In the genomic region with DNA sequence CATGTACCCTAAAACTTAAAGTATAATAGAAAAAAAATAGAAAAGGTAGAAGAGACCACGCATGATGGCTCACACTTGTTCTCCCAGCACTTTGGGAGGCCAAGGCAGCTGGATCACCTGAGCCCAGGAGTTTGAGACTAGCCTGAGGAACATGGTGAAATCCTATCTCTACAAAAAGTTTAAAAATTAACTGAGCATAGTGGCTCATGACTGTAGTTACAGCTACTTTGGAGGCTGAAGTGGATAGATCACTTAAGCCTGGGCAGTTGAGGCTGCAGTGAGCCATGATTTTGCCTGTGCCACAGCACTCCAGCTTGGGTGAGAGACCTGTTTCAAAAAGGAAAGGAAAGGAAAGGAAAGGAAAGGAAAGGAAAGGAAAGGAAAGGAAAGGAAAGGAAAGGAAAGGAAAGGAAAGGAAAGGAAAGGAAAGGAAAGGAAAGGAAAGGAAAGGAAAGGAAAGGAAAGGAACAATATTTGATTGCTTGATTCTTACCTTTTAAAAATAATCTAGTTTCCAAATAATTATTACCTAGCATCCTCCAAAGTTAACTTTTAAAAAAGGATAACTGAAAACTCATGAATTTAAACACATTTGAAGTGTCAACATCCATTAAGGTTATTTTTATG, we compare ENCODE assay signal across 17 cellular contexts.
DNase-seq lines count a peak whose midpoint lies in the region; ATAC-seq and TF ChIP-seq lines count a peak whose summit lies in the region.
"Had no signal": no experiment of that assay in that cellular context is flagged by ENCODE, and none has a peak within 500 bp of the region (broad histone marks: within the 10 kb centered on the region; RNA-seq: fewer than 3 reads in every experiment).

No MANE protein-coding gene starts in this region.

- H3K27me3 ChIP-seq in right lobe of liver, result no peaks in the 10 kb centered on the region
- no peaks in the 10 kb centered on the region for H3K27me3 ChIP-seq in aorta (ENCODE audit: control insufficient read depth in 1 of 2, insufficient read depth in 2 of 2, low read length in 1 of 2)
- H3K27me3 ChIP-seq: BE2C; BLaER1 treated with 17β-estradiol and CSF1 and Interleukin-3, amounts not matched to agents 10 nM and 100 nM had no signal

- intact Hi-C loops in right lobe of liver (cut with DNase I) (no loop called here), aorta (cut with DNase I) (no loop called here)

- no peaks in the 10 kb centered on the region for H3K9me3 ChIP-seq in right lobe of liver
- peaks cover 2% of the 10 kb centered on the region for H3K9me3 ChIP-seq in aorta (ENCODE audit: control insufficient read depth, low read length)
- H3K9me3 ChIP-seq: BE2C, HAP-1 had no signal

- TF ChIP-seq POLR2A in right lobe of liver (IDR thresholded peaks at IDR 0.05), result no peak

- no peak for TF ChIP-seq CTCF in right lobe of liver (IDR thresholded peaks at IDR 0.05)

- H3K36me3 ChIP-seq in right lobe of liver, result no peaks in the 10 kb centered on the region
- no peaks in the 10 kb centered on the region for H3K36me3 ChIP-seq in aorta (ENCODE audit: control insufficient read depth in 1 of 2, insufficient read depth in 2 of 2, low read length in 1 of 2)
- H3K36me3 ChIP-seq: BE2C; BLaER1 treated with 17β-estradiol and CSF1 and Interleukin-3, amounts not matched to agents 10 nM and 100 nM; HAP-1 had no signal

- H3K27ac ChIP-seq in right lobe of liver (no peak overlapping the region), aorta (ENCODE audit: low read depth in 1 of 2, low read length in 2 of 2) (no peak overlapping the region)
- H3K27ac ChIP-seq: 22Rv1; BLaER1 treated with 17β-estradiol and CSF1 and Interleukin-3, amounts not matched to agents 10 nM and 100 nM had no signal

- H3K4me3 ChIP-seq in right lobe of liver, result no peak overlapping the region
- H3K4me3 ChIP-seq in aorta (ENCODE audit: low read length in 2 of 2), result no peak overlapping the region
- H3K4me3 ChIP-seq: BLaER1 treated with 17β-estradiol and CSF1 and Interleukin-3, amounts not matched to agents 10 nM and 100 nM; HAP-1 had no signal

- 90% methylated on average over 1 of the region's 1 CpG for WGBS in right lobe of liver (ENCODE audit: insufficient coverage, low coverage, low lambda C conversion rate, missing lambda C conversion rate)
- WGBS in aorta, 2 donors, result 89 to 90% methylated on average over 1 of the region's 1 CpG

- DNase-seq in DMS53 (lab: John Stamatoyannopoulos, UW), result peak; percentile 12
- DNase-seq in DMS53 treated with DMSO at 0.1 percent for 48 hours (lab: John Stamatoyannopoulos, UW; ENCODE audit: unreplicated experiment), result no peak
- DNase-seq in left lobe of liver (ENCODE audit: low spot score), result no peak
- DNase-seq in right lobe of liver, result no peak
- DNase-seq in aorta, result no peak
- DNase-seq: AML-193; BE2C; Calu3; CD4-positive, alpha-beta memory T cell; COR-L47; DMS79 treated with DMSO at 0.1 percent for 48 hours; GF-D8; GOT3 had no signal

- ATAC-seq in left lobe of liver, result peak; percentile 85
- peak; percentile 71 to 88 (median 80) for ATAC-seq in right lobe of liver
- no peak for ATAC-seq in aorta (ENCODE audit: low FRiP score)
- ATAC-seq in GM21529 (IDR thresholded peaks at IDR 0.05; ENCODE audit: unreplicated experiment), result no peak

- peaks cover 0 to 9% (median 4%) of the 10 kb centered on the region in 4 donors for H3K4me1 ChIP-seq in right lobe of liver
- H3K4me1 ChIP-seq in aorta (ENCODE audit: control insufficient read depth in 1 of 2, insufficient read depth in 2 of 2, low read length in 2 of 2), result no peaks in the 10 kb centered on the region
- H3K4me1 ChIP-seq: BE2C, HAP-1 had no signal

Comparison
In these comparisons a context has a peak if more than half of its experiments do, and no peak if none do; other contexts are left out.
1. ATAC-seq: peak in left lobe of liver (single experiment) and right lobe of liver (4 of 4); none in aorta (single experiment) and GM21529 (single experiment).